Comparison of ENCODE assay signal across 30 cellular contexts in the genomic region with DNA sequence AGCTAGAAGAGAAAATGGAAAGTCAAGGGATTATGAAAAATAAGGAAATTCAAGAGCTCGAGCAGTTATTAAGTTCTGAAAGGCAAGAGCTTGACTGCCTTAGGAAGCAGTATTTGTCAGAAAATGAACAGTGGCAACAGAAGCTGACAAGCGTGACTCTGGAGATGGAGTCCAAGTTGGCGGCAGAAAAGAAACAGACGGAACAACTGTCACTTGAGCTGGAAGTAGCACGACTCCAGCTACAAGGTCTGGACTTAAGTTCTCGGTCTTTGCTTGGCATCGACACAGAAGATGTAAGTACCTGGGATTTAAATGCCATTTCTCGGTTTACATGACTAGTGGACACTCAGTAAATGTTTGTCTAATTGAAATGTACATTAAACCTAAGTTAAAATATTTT.
"Had no signal": no experiment of that assay in that cellular context is flagged by ENCODE, and none has a peak within 500 bp of the region (broad histone marks: within the 10 kb centered on the region; RNA-seq: fewer than 3 reads in every experiment).

No MANE protein-coding gene starts in this region.

- H3K4me1 Mint-ChIP-seq: activated B cell treated with CpG ODN at 0.5 μM for 24 hours, brain had no signal

- H3K4me3 Mint-ChIP-seq: activated B cell treated with CpG ODN at 0.5 μM for 24 hours; activated CD4-positive, alpha-beta memory T cell treated with anti-CD3 and anti-CD28 coated beads for 36 hours; activated CD4-positive, alpha-beta T cell treated with anti-CD3 and anti-CD28 coated beads, Interleukin-2, amount 10 ng/mL, durations not matched to agents 24 days and 14 days; activated CD8-positive, alpha-beta T cell treated with anti-CD3 and anti-CD28 coated beads for 36 hours; activated naive CD4-positive, alpha-beta T cell treated with anti-CD3 and anti-CD28 coated beads, Interleukin-2, amount 10 ng/mL, durations not matched to agents 7 days and 5 days; activated naive CD4-positive, alpha-beta T cell treated with anti-CD3 and anti-CD28 coated beads, Interleukin-2, amount 50 U/mL, for 24 hours; activated naive CD8-positive, alpha-beta T cell; activated naive CD8-positive, alpha-beta T cell treated with anti-CD3 and anti-CD28 coated beads, Interleukin-2, amount 10 ng/mL, durations not matched to agents 7 days and 5 days; activated naive CD8-positive, alpha-beta T cell treated with anti-CD3 and anti-CD28 coated beads, Interleukin-2, amount 50 U/mL, for 24 hours; activated T-cell treated with anti-CD3 and anti-CD28 coated beads, Interleukin-2, amount 50 U/mL, for 24 hours; brain; T-helper 1 cell treated with Interleukin-12 subunit alpha and Interleukin-12 subunit beta and Interleukin-4 antibody, amounts not matched to agents 30 μg/mL and 1 μg/mL, for 36 hours; T-helper 2 cell treated with Interferon-gamma antibody and Interleukin-4, amounts not matched to agents 5 μg/mL and 100 μg/mL, for 36 hours had no signal

- H3K9me3 ChIP-seq: ascending aorta had no signal

- H3K27me3 Mint-ChIP-seq: activated B cell treated with CpG ODN at 0.5 μM for 24 hours; activated CD4-positive, alpha-beta memory T cell treated with anti-CD3 and anti-CD28 coated beads for 36 hours; activated CD4-positive, alpha-beta T cell treated with anti-CD3 and anti-CD28 coated beads, Interleukin-2, amount 10 ng/mL, durations not matched to agents 24 days and 14 days; activated CD8-positive, alpha-beta T cell treated with anti-CD3 and anti-CD28 coated beads for 36 hours; activated naive CD4-positive, alpha-beta T cell treated with anti-CD3 and anti-CD28 coated beads, Interleukin-2, amount 10 ng/mL, durations not matched to agents 7 days and 5 days; activated naive CD4-positive, alpha-beta T cell treated with anti-CD3 and anti-CD28 coated beads, Interleukin-2, amount 50 U/mL, for 24 hours; activated naive CD8-positive, alpha-beta T cell; activated naive CD8-positive, alpha-beta T cell treated with anti-CD3 and anti-CD28 coated beads, Interleukin-2, amount 10 ng/mL, durations not matched to agents 7 days and 5 days; activated naive CD8-positive, alpha-beta T cell treated with anti-CD3 and anti-CD28 coated beads, Interleukin-2, amount 50 U/mL, for 24 hours; activated T-cell treated with anti-CD3 and anti-CD28 coated beads, Interleukin-2, amount 50 U/mL, for 24 hours; brain had no signal

- H3K27me3 ChIP-seq: ascending aorta had no signal

- H3K9me3 Mint-ChIP-seq: activated B cell treated with CpG ODN at 0.5 μM for 24 hours; activated CD4-positive, alpha-beta T cell treated with anti-CD3 and anti-CD28 coated beads, Interleukin-2, amount 10 ng/mL, durations not matched to agents 24 days and 14 days; activated naive CD8-positive, alpha-beta T cell treated with anti-CD3 and anti-CD28 coated beads, Interleukin-2, amount 10 ng/mL, durations not matched to agents 7 days and 5 days; activated T-cell treated with anti-CD3 and anti-CD28 coated beads, Interleukin-2, amount 50 U/mL, for 24 hours; activated T-helper 2 cell treated with anti-CD3 and anti-CD28 coated beads, Interferon-gamma antibody, Interleukin-2, Interleukin-4, amounts not matched to agents 10 μg/mL and 5 μg/mL and 100 μg/mL, durations not matched to agents 14 hours and 24 hours and 36 hours; brain; T-helper 1 cell treated with Interleukin-12 subunit alpha and Interleukin-12 subunit beta and Interleukin-4 antibody, amounts not matched to agents 30 μg/mL and 1 μg/mL, for 36 hours; T-helper 2 cell treated with Interferon-gamma antibody and Interleukin-4, amounts not matched to agents 5 μg/mL and 100 μg/mL, for 36 hours had no signal

- ATAC-seq: activated CD8-positive, alpha-beta T cell treated with anti-CD3 and anti-CD28 coated beads for 36 hours; activated naive CD8-positive, alpha-beta T cell treated with anti-CD3 and anti-CD28 coated beads, Interleukin-2, amount 50 U/mL, for 24 hours had no signal

- H3K27ac ChIP-seq: ascending aorta, VCaP had no signal

- H3K4me3 ChIP-seq: ascending aorta had no signal

- H3K36me3 ChIP-seq: ascending aorta had no signal

- H3K27ac Mint-ChIP-seq: activated B cell treated with CpG ODN at 0.5 μM for 24 hours; activated CD4-positive, alpha-beta memory T cell treated with anti-CD3 and anti-CD28 coated beads for 36 hours; activated CD4-positive, alpha-beta T cell treated with anti-CD3 and anti-CD28 coated beads, Interleukin-2, amount 10 ng/mL, durations not matched to agents 24 days and 14 days; activated CD8-positive, alpha-beta T cell treated with anti-CD3 and anti-CD28 coated beads for 36 hours; activated naive CD4-positive, alpha-beta T cell treated with anti-CD3 and anti-CD28 coated beads, Interleukin-2, amount 10 ng/mL, durations not matched to agents 7 days and 5 days; activated naive CD4-positive, alpha-beta T cell treated with anti-CD3 and anti-CD28 coated beads, Interleukin-2, amount 50 U/mL, for 24 hours; activated naive CD8-positive, alpha-beta T cell; activated naive CD8-positive, alpha-beta T cell treated with anti-CD3 and anti-CD28 coated beads, Interleukin-2, amount 10 ng/mL, durations not matched to agents 7 days and 5 days; activated naive CD8-positive, alpha-beta T cell treated with anti-CD3 and anti-CD28 coated beads, Interleukin-2, amount 50 U/mL, for 24 hours; activated T-cell treated with anti-CD3 and anti-CD28 coated beads, Interleukin-2, amount 50 U/mL, for 24 hours; activated T-helper 2 cell treated with anti-CD3 and anti-CD28 coated beads, Interferon-gamma antibody, Interleukin-2, Interleukin-4, amounts not matched to agents 10 μg/mL and 5 μg/mL and 100 μg/mL, durations not matched to agents 14 hours and 24 hours and 36 hours; brain; T-helper 1 cell treated with Interleukin-12 subunit alpha and Interleukin-12 subunit beta and Interleukin-4 antibody, amounts not matched to agents 30 μg/mL and 1 μg/mL, for 36 hours; T-helper 2 cell treated with Interferon-gamma antibody and Interleukin-4, amounts not matched to agents 5 μg/mL and 100 μg/mL, for 36 hours had no signal

- DNase-seq: activated B cell treated with CpG ODN at 0.5 μM for 24 hours; activated CD4-positive, alpha-beta memory T cell treated with anti-CD3 and anti-CD28 coated beads for 36 hours; activated CD4-positive, alpha-beta T cell treated with anti-CD3 and anti-CD28 coated beads for 4 hours; activated CD4-positive, alpha-beta T cell treated with anti-CD3 and anti-CD28 coated beads, Interleukin-2, amount 10 ng/mL, durations not matched to agents 24 days and 14 days; activated CD4-positive, alpha-beta T cell treated with anti-CD3 and anti-CD28 coated beads, Interleukin-2, amount 50 U/mL, for 1 hour; activated CD4-positive, alpha-beta T cell treated with anti-CD3 and anti-CD28 coated beads, Interleukin-2, amount 50 U/mL, for 4 hours; activated CD4-positive, CD25-positive, alpha-beta regulatory T cell treated with anti-CD3 and anti-CD28 coated beads, Interleukin-2, amount 50 U/mL, for 72 hours; activated CD8-positive, alpha-beta memory T cell treated with anti-CD3 and anti-CD28 coated beads, Interleukin-2, amount 50 U/mL, for 48 hours; activated CD8-positive, alpha-beta T cell treated with anti-CD3 and anti-CD28 coated beads for 36 hours; activated effector memory CD4-positive, alpha-beta T cell treated with Interleukin-2 at 50 U/mL for 16 hours; activated gamma-delta T cell; activated naive CD4-positive, alpha-beta T cell treated with anti-CD3 and anti-CD28 coated beads, Interleukin-2, amount 10 ng/mL, durations not matched to agents 7 days and 5 days; activated naive CD4-positive, alpha-beta T cell treated with Interleukin-2 at 50 U/mL for 16 hours; activated naive CD8-positive, alpha-beta T cell treated with anti-CD3 and anti-CD28 coated beads, Interleukin-2, amount 10 ng/mL, durations not matched to agents 7 days and 5 days; activated naive CD8-positive, alpha-beta T cell treated with anti-CD3 and anti-CD28 coated beads, Interleukin-2, amount 50 U/mL, for 24 hours; activated T-cell treated with anti-CD3 and anti-CD28 coated beads, Interleukin-2, amount 50 U/mL, for 24 hours; activated T-cell treated with anti-CD3 and anti-CD28 coated beads, Interleukin-2, amount 50 U/mL, for 48 hours; amygdala; anterior cingulate cortex; central memory CD4-positive, alpha-beta T cell; T-helper 1 cell; T-helper 9 cell had no signal

- H3K4me1 ChIP-seq: ascending aorta had no signal
